28 cellular contexts compared by ENCODE assay signal in the genomic region with DNA sequence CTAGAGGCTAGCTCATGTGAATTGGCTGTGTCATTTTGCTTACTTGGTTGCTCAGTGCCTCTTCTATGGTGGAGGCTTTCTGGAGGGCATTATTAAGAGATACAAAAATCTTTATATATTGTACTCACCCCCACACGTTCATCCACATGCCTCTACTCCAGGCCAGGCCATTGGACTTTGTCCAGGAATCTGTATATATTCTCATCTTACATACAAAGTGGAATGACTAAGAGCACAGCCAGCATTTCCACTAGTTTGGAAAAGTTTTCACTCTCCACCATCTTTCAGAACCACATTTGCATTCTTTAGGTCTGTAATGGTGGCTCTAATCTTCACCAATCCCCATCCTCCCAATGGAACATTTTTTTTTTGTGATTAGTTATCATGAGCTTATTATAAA. TPM values are rescaled to one million over a fixed set of nuclear protein-coding genes. Genes with fewer than 3 reads are reported as not detected.
DNase-seq lines count a peak whose midpoint lies in the region; ATAC-seq and TF ChIP-seq lines count a peak whose summit lies in the region.
"Had no signal": no experiment of that assay in that cellular context is flagged by ENCODE, and none has a peak within 500 bp of the region (broad histone marks: within the 10 kb centered on the region; RNA-seq: fewer than 3 reads in every experiment).

No MANE protein-coding gene starts in this region.

- no peaks in the 10 kb centered on the region for H4K20me1 ChIP-seq in IMR-90 (ENCODE audit: insufficient read depth, low read length)
- no peaks in the 10 kb centered on the region for H4K20me1 ChIP-seq in neural progenitor cell (ENCODE audit: low read depth)

- peak overlapping the region in 2 of 7 donors; percentile 44 to 55 for H3K4me3 Mint-ChIP-seq in CD8-positive, alpha-beta memory T cell
- H3K4me3 Mint-ChIP-seq in neural progenitor cell: no peak overlapping the region
- H3K4me3 Mint-ChIP-seq: activated CD4-positive, alpha-beta T cell treated with anti-CD3 and anti-CD28 coated beads for 36 hours; activated naive CD8-positive, alpha-beta T cell; CD8-positive, alpha-beta T cell; T-helper 17 cell had no signal

- peak overlapping the region; percentile 64 for H2BK120ac ChIP-seq in IMR-90 (ENCODE audit: low read depth, low read length)

- ATAC-seq in IMR-90 (ENCODE audit: low read depth) (peak; percentile 44), GM21825 (IDR thresholded peaks at IDR 0.05; ENCODE audit: unreplicated experiment) (no peak)
- ATAC-seq: activated CD4-positive, alpha-beta T cell treated with anti-CD3 and anti-CD28 coated beads for 36 hours; CD8-positive, alpha-beta T cell; heart left ventricle; K562; T-helper 17 cell had no signal

- POLR2A ChIA-PET in AG04450 (lab: Yijun Ruan, JAX): interaction anchor here (0.6 kb wide), 1 partner anchor 302 kb away, joined by 4 read pairs; no protein-coding TSS in a partner anchor
- POLR2A ChIA-PET in IMR-90 (lab: Charles Lee; ENCODE audit: unreplicated experiment): interaction anchor here (0.6 kb wide), 1 partner anchor 311 kb away, joined by 3 read pairs; no protein-coding TSS in a partner anchor
- POLR2A ChIA-PET in CD8-positive, alpha-beta memory T cell (lab: Charles Lee): no interaction called here

- no peaks in the 10 kb centered on the region for H3K9me3 Mint-ChIP-seq in CD8-positive, alpha-beta memory T cell
- H3K9me3 Mint-ChIP-seq in neural progenitor cell: no peaks in the 10 kb centered on the region
- H3K9me3 Mint-ChIP-seq: CD8-positive, alpha-beta T cell had no signal

- peak overlapping the region; percentile 80 for H3K14ac ChIP-seq in IMR-90 (replicated peaks; ENCODE audit: low read depth, low read length)

- DNase-seq in AG04450 (ENCODE audit: low read depth, low spot score) (peak; percentile 83), IMR-90 (peak; percentile 95), choroid plexus epithelial cell (ENCODE audit: low read depth) (peak; percentile 78), iris pigment epithelial cell (ENCODE audit: low read depth) (peak; percentile 88), RPMI8226 (no peak), neural progenitor cell (ENCODE audit: low spot score) (no peak)
- DNase-seq in CD8-positive, alpha-beta memory T cell: no peak
- DNase-seq: activated CD4-positive, alpha-beta T cell treated with anti-CD3 and anti-CD28 coated beads for 36 hours; activated T-cell treated with anti-CD3 and anti-CD28 coated beads for 4 hours; AML-193; CD8-positive, alpha-beta T cell; central memory CD4-positive, alpha-beta T cell; DMS 273 treated with DMSO at 0.1 percent for 48 hours; H7; heart left ventricle; NCI-H1417; NCI-H2081 treated with DMSO at 0.1 percent for 48 hours; NCI-H82; stimulated activated CD4-positive, alpha-beta T cell treated with anti-CD3 and anti-CD28 coated beads, Interleukin-15, amount 100 ng/mL, for 24 hours; stimulated activated naive CD4-positive, alpha-beta T cell treated with Interleukin-2 at 50 U/mL for 16 hours; T-helper 17 cell had no signal

- peak overlapping the region; percentile 78 for H3K4ac ChIP-seq in IMR-90 (ENCODE audit: low read depth, low read length)

- peak overlapping the region in 1 of 2 experiments; percentile 74; a peak in 2 of 4 replicates for H4K8ac ChIP-seq in IMR-90 (ENCODE audit: low read depth in 2 of 2, low read length in 2 of 2)

- H4K5ac ChIP-seq in IMR-90 (ENCODE audit: low read depth, low read length): no peak overlapping the region

- TF ChIP-seq POLR2A in IMR-90 (IDR thresholded peaks at IDR 0.05; ENCODE audit: low read depth, low read length): no peak

- dilution Hi-C loops in IMR-90 (cut with HindIII; ENCODE audit: low sequenced_read_pairs, unreplicated experiment): no loop called here

- H3K9me3 ChIP-seq in AG04450 (ENCODE audit: control insufficient read depth, insufficient read depth, low read length) (no peaks in the 10 kb centered on the region; the same call in 1 of the 2 replicates), IMR-90 (ENCODE audit: control insufficient read depth, insufficient read depth, low read length) (no peaks in the 10 kb centered on the region), neural progenitor cell (ENCODE audit: low read depth) (no peaks in the 10 kb centered on the region)
- no peaks in the 10 kb centered on the region for H3K9me3 ChIP-seq in CD8-positive, alpha-beta memory T cell (ENCODE audit: low read length)
- H3K9me3 ChIP-seq: ascending aorta, heart left ventricle, MG63, prostate gland had no signal

- WGBS in IMR-90 (ENCODE audit: extremely low coverage in 2 of 2, insufficient read length in 1 of 2), 2 experiments: no CpG with 5 or more reads among the region's 1 CpG

- peaks cover 0 to 8% (median 1%) of the 10 kb centered on the region in 3 donors for H3K36me3 Mint-ChIP-seq in CD8-positive, alpha-beta memory T cell
- no peaks in the 10 kb centered on the region for H3K36me3 Mint-ChIP-seq in neural progenitor cell

- H3K18ac ChIP-seq in IMR-90 (ENCODE audit: low read depth, low read length): peak overlapping the region; percentile 30

- H3K27me3 Mint-ChIP-seq in CD8-positive, alpha-beta memory T cell: no peaks in the 10 kb centered on the region
- H3K27me3 Mint-ChIP-seq in neural progenitor cell (ENCODE audit: insufficient read depth, low read depth): no peaks in the 10 kb centered on the region
- H3K27me3 Mint-ChIP-seq: activated CD4-positive, alpha-beta T cell treated with anti-CD3 and anti-CD28 coated beads for 36 hours; activated naive CD8-positive, alpha-beta T cell; T-helper 17 cell had no signal

- H4K91ac ChIP-seq in IMR-90 (ENCODE audit: insufficient read depth, low read depth, low read length): peak overlapping the region; percentile 67

- peak overlapping the region; percentile 79 for H2BK5ac ChIP-seq in IMR-90 (ENCODE audit: low read depth, low read length, poor library complexity, severe bottlenecking)

- H3K4me1 ChIP-seq in IMR-90 (ENCODE audit: control insufficient read depth, insufficient read depth, low read length): peaks cover 10% of the 10 kb centered on the region
- peaks cover 26% of the 10 kb centered on the region for H3K4me1 ChIP-seq in CD8-positive, alpha-beta memory T cell (ENCODE audit: insufficient read depth, low read length)
- H3K4me1 ChIP-seq in neural progenitor cell: peaks cover 7% of the 10 kb centered on the region
- H3K4me1 ChIP-seq: ascending aorta, prostate gland had no signal

- H3K79me2 ChIP-seq in neural progenitor cell (ENCODE audit: low read depth): peaks cover 1% of the 10 kb centered on the region

- peak overlapping the region; percentile 48 for H2AK9ac ChIP-seq in IMR-90 (replicated peaks; ENCODE audit: low read depth, low read length, poor library complexity)

- H3K9me1 ChIP-seq in IMR-90 (ENCODE audit: insufficient read depth, low read length): peaks cover 9% of the 10 kb centered on the region

- H3K79me1 ChIP-seq in IMR-90 (ENCODE audit: low read depth in 1 of 2, low read length in 2 of 2): peaks cover 0 to 10% of the 10 kb centered on the region in 2 experiments; a peak in 1 of 4 replicates

- H3K27ac Mint-ChIP-seq in CD8-positive, alpha-beta memory T cell: peak overlapping the region in 1 of 8 donors; percentile 47
- no peak overlapping the region for H3K27ac Mint-ChIP-seq in neural progenitor cell
- H3K27ac Mint-ChIP-seq: activated CD4-positive, alpha-beta T cell treated with anti-CD3 and anti-CD28 coated beads for 36 hours; activated naive CD8-positive, alpha-beta T cell; CD8-positive, alpha-beta T cell; T-helper 17 cell had no signal

- peak overlapping the region; percentile 85 for H3K27ac ChIP-seq in AG04450 (ENCODE audit: low read depth, low read length)
- peak overlapping the region; percentile 63 for H3K27ac ChIP-seq in IMR-90 (ENCODE audit: insufficient read depth, low read length)
- no peak overlapping the region for H3K27ac ChIP-seq in CD8-positive, alpha-beta memory T cell (ENCODE audit: low read depth, low read length)
- no peak overlapping the region for H3K27ac ChIP-seq in neural progenitor cell
- H3K27ac ChIP-seq: ascending aorta, heart left ventricle, prostate gland, SK-N-MC had no signal

- H2BK20ac ChIP-seq in IMR-90 (ENCODE audit: low read depth, low read length): peak overlapping the region; percentile 47; the same call in 1 of the 2 replicates

- TF ChIP-seq RAD21 in IMR-90 (IDR thresholded peaks at IDR 0.05; ENCODE audit: low read length): no peak

- in situ Hi-C loops in IMR-90 (cut with MboI; ENCODE audit: low sequenced_read_pairs): no loop called here

- H3K4me1 Mint-ChIP-seq in CD8-positive, alpha-beta memory T cell: peaks cover 16 to 23% (median 23%) of the 10 kb centered on the region in 3 donors
- peaks cover 9% of the 10 kb centered on the region for H3K4me1 Mint-ChIP-seq in neural progenitor cell

- H3K36me3 ChIP-seq in IMR-90 (ENCODE audit: control insufficient read depth, insufficient read depth, low read length): no peaks in the 10 kb centered on the region
- H3K36me3 ChIP-seq in CD8-positive, alpha-beta memory T cell (ENCODE audit: insufficient read depth, low read length): no peaks in the 10 kb centered on the region
- no peaks in the 10 kb centered on the region for H3K36me3 ChIP-seq in neural progenitor cell
- H3K36me3 ChIP-seq: ascending aorta, heart left ventricle, MG63, prostate gland had no signal

- H3K9ac ChIP-seq in IMR-90 (ENCODE audit: low read depth, low read length) (no peak overlapping the region), neural progenitor cell (no peak overlapping the region)

- TF ChIP-seq CTCF in AG04450 (IDR thresholded peaks at IDR 0.05; ENCODE audit: low read depth, low read length) (no peak), IMR-90 (conservative IDR thresholded peaks at IDR 0.05; ENCODE audit: low read depth, low read length) (no peak), choroid plexus epithelial cell (conservative IDR thresholded peaks at IDR 0.05; ENCODE audit: low read depth, low read length) (no peak), neural progenitor cell (IDR thresholded peaks at IDR 0.05) (no peak)

- H2AFZ ChIP-seq in IMR-90 (replicated peaks; ENCODE audit: low read length, poor library complexity) (peak overlapping the region; percentile 45), neural progenitor cell (replicated peaks) (no peak overlapping the region)

- CTCF ChIA-PET in AG04450 (lab: Charles Lee): interaction anchor here (1.4 kb wide), 1 partner anchor 11 kb away, joined by 9 read pairs; no protein-coding TSS in a partner anchor
- CTCF ChIA-PET in IMR-90 (lab: Yijun Ruan, JAX): interaction anchor here (0.6 kb wide), 1 partner anchor 1576 kb away, joined by 3 read pairs; no protein-coding TSS in a partner anchor
- CTCF ChIA-PET in CD8-positive, alpha-beta memory T cell (lab: Charles Lee): interaction anchor here (1.1 to 1.3 kb wide), 2 partner anchors 9 to 13 kb away, joined by 3 read pairs; no protein-coding TSS in a partner anchor

- peak overlapping the region; percentile 10; the same call in 1 of the 2 replicates for H3K56ac ChIP-seq in IMR-90 (ENCODE audit: extremely low read depth, insufficient read depth, low read length)

- BruUV-seq in IMR-90 (replicated peaks; lab: Mats Ljungman, UMichigan): no TSS peak

- H3K27me3 ChIP-seq in AG04450 (ENCODE audit: control insufficient read depth, insufficient read depth, low read length) (no peaks in the 10 kb centered on the region), IMR-90 (ENCODE audit: control insufficient read depth, insufficient read depth, low read length) (no peaks in the 10 kb centered on the region), neural progenitor cell (no peaks in the 10 kb centered on the region)
- no peaks in the 10 kb centered on the region for H3K27me3 ChIP-seq in CD8-positive, alpha-beta memory T cell (ENCODE audit: insufficient read depth, low read length, poor library complexity, severe bottlenecking)
- H3K27me3 ChIP-seq: ascending aorta, heart left ventricle, MG63 had no signal

- peaks cover 14% of the 10 kb centered on the region for H3F3A ChIP-seq in neural progenitor cell (ENCODE audit: low read depth)

- intact Hi-C loops in IMR-90 (cut with micrococcal nuclease): no loop called here

- H3K23ac ChIP-seq in IMR-90 (ENCODE audit: low read depth, low read length): no peak overlapping the region; the same call in 1 of the 2 replicates

- H2AK5ac ChIP-seq in IMR-90 (ENCODE audit: low read depth, low read length): peak overlapping the region; percentile 79

- H3K4me3 ChIP-seq in AG04450 (ENCODE audit: low read depth, low read length) (no peak overlapping the region), IMR-90 (ENCODE audit: insufficient read depth, low read depth, low read length) (no peak overlapping the region), choroid plexus epithelial cell (ENCODE audit: low read depth, low read length) (no peak overlapping the region), neural progenitor cell (no peak overlapping the region)
- H3K4me3 ChIP-seq in CD8-positive, alpha-beta memory T cell (ENCODE audit: low read length): no peak overlapping the region
- H3K4me3 ChIP-seq: ascending aorta, heart left ventricle, K562, MG63, prostate gland, SK-N-MC had no signal

- peak overlapping the region; percentile 47; the same call in 1 of the 3 replicates for H2BK15ac ChIP-seq in IMR-90 (ENCODE audit: low read depth, low read length)

- H3K4me2 ChIP-seq in IMR-90 (ENCODE audit: low read depth, low read length): peak overlapping the region; percentile 34; the same call in 1 of the 2 replicates
- H3K4me2 ChIP-seq in neural progenitor cell: no peak overlapping the region

RNA-seq across cellular contexts. Expression of gene GLG1, which starts 4.8 kb away (rescaled TPM):
- 188 and 191 TPM in 2 replicates for polyA plus RNA-seq in AG04450 (2011; rRNA removed)
- 199 and 205 TPM in 2 replicates for polyA minus RNA-seq in AG04450 (2011; rRNA and poly(A)+ RNA removed)
- total RNA-seq in IMR-90 (2012; rRNA removed): 90.0 and 91.0 TPM in 2 replicates
- polyA plus RNA-seq in IMR-90 (2012; rRNA removed): 93.1 and 107 TPM in 2 replicates
- 51.2 and 73.5 TPM in 2 replicates for polyA plus RNA-seq in IMR-90 (2012; cell fraction: cytosol; rRNA removed)
- 46.2 and 115 TPM in 2 replicates for polyA plus RNA-seq in IMR-90 (2012; cell fraction: nucleus; rRNA removed; ENCODE audit: low replicate concordance)
- total RNA-seq in CD8-positive, alpha-beta memory T cell: 10 to 100 TPM; 52.3 to 56.7 TPM
- 174 TPM for polyA plus RNA-seq in CD8-positive, alpha-beta memory T cell
- total RNA-seq in neural progenitor cell (ENCODE audit: low replicate concordance): 117 and 138 TPM in 2 replicates

RNA-seq across cellular contexts. Expression of gene RFWD3, which starts 55.0 kb away (rescaled TPM):
- 10.7 and 13.4 TPM in 2 replicates for polyA plus RNA-seq in AG04450 (2011; rRNA removed)
- polyA minus RNA-seq in AG04450 (2011; rRNA and poly(A)+ RNA removed): 30.2 and 31.3 TPM in 2 replicates
- total RNA-seq in IMR-90 (2012; rRNA removed): 27.6 and 28.3 TPM in 2 replicates
- polyA plus RNA-seq in IMR-90 (2012; rRNA removed): 14.9 and 16.7 TPM in 2 replicates
- 5.4 and 7.1 TPM in 2 replicates for polyA plus RNA-seq in IMR-90 (2012; cell fraction: cytosol; rRNA removed)
- polyA plus RNA-seq in IMR-90 (2012; cell fraction: nucleus; rRNA removed; ENCODE audit: low replicate concordance): 10.9 and 17.0 TPM in 2 replicates
- total RNA-seq in CD8-positive, alpha-beta memory T cell: 100 to 1,000 TPM in 1 of 2 experiments, 10 to 100 TPM in 1; 99.5 to 113 TPM
- polyA plus RNA-seq in CD8-positive, alpha-beta memory T cell: 20.1 TPM
- total RNA-seq in neural progenitor cell (ENCODE audit: low replicate concordance): 55.7 and 61.5 TPM in 2 replicates

Comparison
In these comparisons a context has a peak if more than half of its experiments do, and no peak if none do; other contexts are left out.
1. DNase-seq: peak in AG04450 (single experiment), IMR-90 (single experiment), choroid plexus epithelial cell (single experiment) and iris pigment epithelial cell (single experiment); none in RPMI8226 (single experiment), CD8-positive, alpha-beta memory T cell (0 of 5) and neural progenitor cell (single experiment).
2. H3K27ac ChIP-seq: peak in AG04450 (single experiment) and IMR-90 (single experiment); none in CD8-positive, alpha-beta memory T cell (single experiment) and neural progenitor cell (single experiment).